Comparison of ENCODE assay signal across 2 cellular contexts in genomic region chr1:201395936-201396335, GRCh38.
TF ChIP-seq lines count a peak whose summit lies in the region.

No MANE protein-coding gene starts in this region.

TF ChIP-seq in HepG2, 621 proteins besides CTCF, POLR2A, EP300 and RAD21:
- no peak for TF ChIP-seq SP5 (CRISPR knock-in tag; IDR thresholded peaks at IDR 0.05; ENCODE audit: borderline replicate concordance, low read depth)
- no peak for TF ChIP-seq ZNF7 (CRISPR knock-in tag; IDR thresholded peaks at IDR 0.05)
- TF ChIP-seq ZKSCAN5 (CRISPR knock-in tag; IDR thresholded peaks at IDR 0.05): no peak
- no peak for TF ChIP-seq TOE1 (CRISPR knock-in tag; IDR thresholded peaks at IDR 0.05)
- no peak for TF ChIP-seq BCL3 (CRISPR knock-in tag; IDR thresholded peaks at IDR 0.05)
- TF ChIP-seq NFE2L1 (CRISPR knock-in tag; IDR thresholded peaks at IDR 0.05; ENCODE audit: borderline replicate concordance): no peak
- TF ChIP-seq EEA1 (CRISPR knock-in tag; IDR thresholded peaks at IDR 0.05; ENCODE audit: borderline replicate concordance): no peak
- no peak for TF ChIP-seq ZNF547 (CRISPR knock-in tag; IDR thresholded peaks at IDR 0.05)
- no peak for TF ChIP-seq MIXL1 (CRISPR knock-in tag; IDR thresholded peaks at IDR 0.05)

TF ChIP-seq in WTC11, 78 proteins besides CTCF, POLR2A, EP300 and RAD21:
- TF ChIP-seq ZNF138 (CRISPR knock-in tag; conservative IDR thresholded peaks at IDR 0.05) (no peak), IRF2 (CRISPR knock-in tag; IDR thresholded peaks at IDR 0.05; ENCODE audit: borderline replicate concordance, low read depth) (no peak), NR1H2 (CRISPR knock-in tag; IDR thresholded peaks at IDR 0.05) (no peak), SOX15 (CRISPR knock-in tag; IDR thresholded peaks at IDR 0.05) (no peak), ZNF317 (CRISPR knock-in tag; IDR thresholded peaks at IDR 0.05; ENCODE audit: borderline replicate concordance, low read depth) (no peak), ZNF121 (CRISPR knock-in tag; IDR thresholded peaks at IDR 0.05) (no peak)
- TF ChIP-seq, protein P1, sequence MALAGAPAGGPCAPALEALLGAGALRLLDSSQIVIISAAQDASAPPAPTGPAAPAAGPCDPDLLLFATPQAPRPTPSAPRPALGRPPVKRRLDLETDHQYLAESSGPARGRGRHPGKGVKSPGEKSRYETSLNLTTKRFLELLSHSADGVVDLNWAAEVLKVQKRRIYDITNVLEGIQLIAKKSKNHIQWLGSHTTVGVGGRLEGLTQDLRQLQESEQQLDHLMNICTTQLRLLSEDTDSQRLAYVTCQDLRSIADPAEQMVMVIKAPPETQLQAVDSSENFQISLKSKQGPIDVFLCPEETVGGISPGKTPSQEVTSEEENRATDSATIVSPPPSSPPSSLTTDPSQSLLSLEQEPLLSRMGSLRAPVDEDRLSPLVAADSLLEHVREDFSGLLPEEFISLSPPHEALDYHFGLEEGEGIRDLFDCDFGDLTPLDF (CRISPR knock-in tag; IDR thresholded peaks at IDR 0.05): no peak
